ENCODE assay signal across 21 cellular contexts in genomic region chr5:56564451-56565223, GRCh38.
DNase-seq lines count a peak whose midpoint lies in the region; ATAC-seq, FAIRE-seq and TF ChIP-seq lines count a peak whose summit lies in the region.
"Had no signal": no experiment of that assay in that cellular context is flagged by ENCODE, and none has a peak within 500 bp of the region (broad histone marks: within the 10 kb centered on the region; RNA-seq: fewer than 3 reads in every experiment).

No MANE protein-coding gene starts in this region.

- POLR2A ChIA-PET in HepG2 (lab: Yijun Ruan, JAX) (interaction anchor here (0.7 to 1.7 kb wide), 3 partner anchors 14 to 121 kb away, joined by 3 to 6 read pairs (median 3); no protein-coding TSS in a partner anchor), WTC11 (lab: Charles Lee) (interaction anchor here (0.6 kb wide), 1 partner anchor 764 kb away, joined by 3 read pairs; no protein-coding TSS in a partner anchor)

- 1% methylated on average over 6 of the region's 6 CpGs for WGBS in HepG2 (ENCODE audit: low lambda C conversion rate)
- 44% methylated on average over 6 of the region's 6 CpGs for WGBS in right lobe of liver (ENCODE audit: insufficient coverage, low coverage, low lambda C conversion rate, missing lambda C conversion rate)
- WGBS in gastroesophageal sphincter (ENCODE audit: low coverage in 1 of 2), 2 donors: 80 to 100% methylated on average over 3 of the region's 6 CpGs

- H3K4me3 Mint-ChIP-seq in WTC11: no peak overlapping the region
- H3K4me3 Mint-ChIP-seq: activated CD8-positive, alpha-beta T cell treated with anti-CD3 and anti-CD28 coated beads for 36 hours; naive thymus-derived CD8-positive, alpha-beta T cell had no signal

- H3K4me1 ChIP-seq in HepG2 (ENCODE audit: insufficient read depth, low read length) (peaks cover 32% of the 10 kb centered on the region), right lobe of liver (no peaks in the 10 kb centered on the region), gastroesophageal sphincter (peaks cover 0 to 21% (median 6%) of the 10 kb centered on the region in 3 donors), foreskin keratinocyte (peaks cover 4% of the 10 kb centered on the region)

- H3K36me3 ChIP-seq in HepG2 (replicated peaks in 1 of 2; ENCODE audit: control insufficient read depth in 1 of 2, insufficient read depth in 2 of 2, low read length in 2 of 2) (no peaks in the 10 kb centered on the region), right lobe of liver (no peaks in the 10 kb centered on the region), gastroesophageal sphincter (no peaks in the 10 kb centered on the region)
- H3K36me3 ChIP-seq: upper lobe of left lung had no signal

- TF ChIP-seq CTCF in HepG2 (CRISPR knock-in tag; IDR thresholded peaks at IDR 0.05) (no peak), right lobe of liver (IDR thresholded peaks at IDR 0.05) (no peak), WTC11 (IDR thresholded peaks at IDR 0.05) (no peak), gastroesophageal sphincter (IDR thresholded peaks at IDR 0.05) (no peak), foreskin keratinocyte (conservative IDR thresholded peaks at IDR 0.05) (no peak)

- no peak overlapping the region for H3K27ac Mint-ChIP-seq in WTC11
- H3K27ac Mint-ChIP-seq: activated CD8-positive, alpha-beta T cell treated with anti-CD3 and anti-CD28 coated beads for 36 hours; activated T-helper 2 cell treated with anti-CD3 and anti-CD28 coated beads, Interferon-gamma antibody, Interleukin-2, Interleukin-4, amounts not matched to agents 10 μg/mL and 5 μg/mL and 100 μg/mL, durations not matched to agents 14 hours and 24 hours and 36 hours; naive thymus-derived CD8-positive, alpha-beta T cell had no signal

- in situ Hi-C loops in HepG2 (cut with HindIII; ENCODE audit: extremely low pct_ligation_motif_present, low pct_unique_long_range_greater_than_20kb): no loop called here

- DNase-seq in HepG2 (ENCODE audit: low spot score): peak; percentile 19
- DNase-seq in right lobe of liver: no peak
- DNase-seq in WTC11 (ENCODE audit: low spot score): no peak
- no peak for DNase-seq in GDM1 (lab: John Stamatoyannopoulos, UW)
- DNase-seq in dermis blood vessel endothelial cell: no peak
- DNase-seq in foreskin keratinocyte: no peak
- DNase-seq in activated CD4-positive, CD25-positive, alpha-beta regulatory T cell (lab: John Stamatoyannopoulos, UW): no peak
- DNase-seq: activated CD8-positive, alpha-beta T cell treated with anti-CD3 and anti-CD28 coated beads for 36 hours; AML-193; amniotic stem cell; cortex of kidney; DMS 273 treated with DMSO at 0.1 percent for 48 hours; naive thymus-derived CD8-positive, alpha-beta T cell; NCI-H1092 treated with DMSO at 0.1 percent for 48 hours; NCI-H2227 treated with DMSO at 0.1 percent for 48 hours; retina; stimulated activated CD4-positive, alpha-beta T cell treated with anti-CD3 and anti-CD28 coated beads, Interleukin-4, amount 100 ng/mL, for 4 hours; upper lobe of left lung had no signal

- no peak for FAIRE-seq in HepG2 (lab: Jason Lieb, UNC)

- no peaks in the 10 kb centered on the region; the same call in 1 of the 2 replicates for H3K27me3 Mint-ChIP-seq in WTC11 (ENCODE audit: low read depth)
- H3K27me3 Mint-ChIP-seq: activated CD8-positive, alpha-beta T cell treated with anti-CD3 and anti-CD28 coated beads for 36 hours; naive thymus-derived CD8-positive, alpha-beta T cell had no signal

- ATAC-seq in HepG2: peak; percentile 70
- ATAC-seq in right lobe of liver: no peak
- no peak for ATAC-seq in WTC11
- peak; percentile 77 for ATAC-seq in gastroesophageal sphincter
- no peak for ATAC-seq in foreskin keratinocyte
- ATAC-seq: activated CD8-positive, alpha-beta T cell treated with anti-CD3 and anti-CD28 coated beads for 36 hours; esophagus mucosa; naive thymus-derived CD8-positive, alpha-beta T cell had no signal

- H3K27ac ChIP-seq in HepG2 (ENCODE audit: extremely low read length, insufficient read depth, low read length): peak overlapping the region; percentile 5
- H3K27ac ChIP-seq in right lobe of liver: no peak overlapping the region
- H3K27ac ChIP-seq in gastroesophageal sphincter: no peak overlapping the region
- H3K27ac ChIP-seq in foreskin keratinocyte: no peak overlapping the region
- H3K27ac ChIP-seq: upper lobe of left lung had no signal

- no peak for TF ChIP-seq RAD21 in HepG2 (CRISPR knock-in tag; IDR thresholded peaks at IDR 0.05)

- TF ChIP-seq POLR2A in HepG2 (IDR thresholded peaks at IDR 0.05; ENCODE audit: insufficient read depth in 1 of 2, low read depth in 2 of 2, low read length in 2 of 2): no peak
- TF ChIP-seq POLR2A in right lobe of liver (IDR thresholded peaks at IDR 0.05): no peak
- TF ChIP-seq POLR2A in gastroesophageal sphincter (IDR thresholded peaks at IDR 0.05): no peak

- H3K4me3 ChIP-seq in HepG2 (replicated peaks in 1 of 3; ENCODE audit: insufficient read depth in 1 of 3, low read depth in 2 of 3, low read length in 3 of 3): peak overlapping the region in 1 of 3 experiments; percentile 13; a peak in 2 of 6 replicates
- H3K4me3 ChIP-seq in right lobe of liver: no peak overlapping the region
- no peak overlapping the region for H3K4me3 ChIP-seq in gastroesophageal sphincter
- H3K4me3 ChIP-seq: upper lobe of left lung had no signal

- H4K20me1 ChIP-seq in HepG2 (ENCODE audit: insufficient read depth, low read length): no peaks in the 10 kb centered on the region

- CTCF ChIA-PET in HepG2 (lab: Yijun Ruan, JAX; ENCODE audit: low intra/inter-chr PET ratio, low total read pairs) (no interaction called here), WTC11 (lab: Charles Lee) (interaction anchor here (0.6 to 1.1 kb wide), 2 partner anchors 12 to 251 kb away, joined by 4 to 5 read pairs; partner anchors contain the start of gene MAP3K1)

- no TSS peak for BruUV-seq in HepG2 (replicated peaks; lab: Mats Ljungman, UMichigan)

- no peaks in the 10 kb centered on the region for H3K36me3 Mint-ChIP-seq in WTC11
- H3K36me3 Mint-ChIP-seq: naive thymus-derived CD8-positive, alpha-beta T cell had no signal

- H3K9me3 ChIP-seq in HepG2 (ENCODE audit: low read length) (no peaks in the 10 kb centered on the region), right lobe of liver (no peaks in the 10 kb centered on the region), gastroesophageal sphincter (no peaks in the 10 kb centered on the region)
- H3K9me3 ChIP-seq: upper lobe of left lung had no signal

- 0 out of 5 replicates have a peak, but pooled peaks cover 0 to 1% of the 10 kb centered on the region in 2 experiments for H3K27me3 ChIP-seq in HepG2 (ENCODE audit: control insufficient read depth in 1 of 2, insufficient read depth in 2 of 2, low read length in 2 of 2)
- no peaks in the 10 kb centered on the region for H3K27me3 ChIP-seq in right lobe of liver
- H3K27me3 ChIP-seq in gastroesophageal sphincter: no peaks in the 10 kb centered on the region
- no peaks in the 10 kb centered on the region for H3K27me3 ChIP-seq in foreskin keratinocyte
- H3K27me3 ChIP-seq: upper lobe of left lung had no signal

- H3K79me2 ChIP-seq in HepG2 (ENCODE audit: insufficient read depth, low read length): no peaks in the 10 kb centered on the region

- TF ChIP-seq EP300 in HepG2 (IDR thresholded peaks at IDR 0.05; ENCODE audit: low read depth in 2 of 2, low read length in 2 of 2) (no peak), HepG2 (CRISPR knock-in tag; IDR thresholded peaks at IDR 0.05; ENCODE audit: borderline replicate concordance) (no peak), gastroesophageal sphincter (IDR thresholded peaks at IDR 0.05) (no peak)

- H3K4me2 ChIP-seq in HepG2 (ENCODE audit: low read depth, low read length): peak overlapping the region; percentile 64

- H3K4me1 Mint-ChIP-seq in WTC11: peaks cover 19% of the 10 kb centered on the region

- H2AFZ ChIP-seq in HepG2 (ENCODE audit: low read length): no peak overlapping the region

- intact Hi-C loops in HepG2 (cut with micrococcal nuclease; ENCODE audit: unreplicated experiment): loop anchor here (10.0 kb wide), 1 partner anchor 70 kb away; no protein-coding TSS in a partner anchor
- intact Hi-C loops in right lobe of liver (cut with DNase I): no loop called here

- H3K9me3 Mint-ChIP-seq in WTC11: no peaks in the 10 kb centered on the region
- H3K9me3 Mint-ChIP-seq: activated CD8-positive, alpha-beta T cell treated with anti-CD3 and anti-CD28 coated beads for 36 hours; activated T-helper 2 cell treated with anti-CD3 and anti-CD28 coated beads, Interferon-gamma antibody, Interleukin-2, Interleukin-4, amounts not matched to agents 10 μg/mL and 5 μg/mL and 100 μg/mL, durations not matched to agents 14 hours and 24 hours and 36 hours had no signal

- H3K9ac ChIP-seq in HepG2 (ENCODE audit: insufficient read depth, low read depth, low read length): no peak overlapping the region

TF ChIP-seq in HepG2, 621 proteins besides CTCF, POLR2A, EP300 and RAD21 (continues in another document):
- TF ChIP-seq HOXA3 (CRISPR knock-in tag; IDR thresholded peaks at IDR 0.05) (no peak), TGIF2 (CRISPR knock-in tag; IDR thresholded peaks at IDR 0.05) (0 out of 2 replicates have a peak, but pooled peaks have one; percentile 40)
- TF ChIP-seq, protein P1, sequence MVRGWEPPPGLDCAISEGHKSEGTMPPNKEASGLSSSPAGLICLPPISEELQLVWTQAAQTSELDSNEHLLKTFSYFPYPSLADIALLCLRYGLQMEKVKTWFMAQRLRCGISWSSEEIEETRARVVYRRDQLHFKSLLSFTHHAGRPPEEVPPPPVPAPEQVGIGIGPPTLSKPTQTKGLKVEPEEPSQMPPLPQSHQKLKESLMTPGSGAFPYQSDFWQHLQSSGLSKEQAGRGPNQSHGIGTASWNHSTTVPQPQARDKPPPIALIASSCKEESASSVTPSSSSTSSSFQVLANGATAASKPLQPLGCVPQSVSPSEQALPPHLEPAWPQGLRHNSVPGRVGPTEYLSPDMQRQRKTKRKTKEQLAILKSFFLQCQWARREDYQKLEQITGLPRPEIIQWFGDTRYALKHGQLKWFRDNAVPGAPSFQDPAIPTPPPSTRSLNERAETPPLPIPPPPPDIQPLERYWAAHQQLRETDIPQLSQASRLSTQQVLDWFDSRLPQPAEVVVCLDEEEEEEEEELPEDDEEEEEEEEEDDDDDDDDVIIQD (CRISPR knock-in tag; IDR thresholded peaks at IDR 0.05; ENCODE audit: low read depth): no peak

TF ChIP-seq in WTC11, 78 proteins besides CTCF, POLR2A, EP300 and RAD21:
- TF ChIP-seq GABPB1 (CRISPR knock-in tag; IDR thresholded peaks at IDR 0.05) (peak; percentile 33; the same call in 1 of the 2 replicates), CBFB (CRISPR knock-in tag; IDR thresholded peaks at IDR 0.05; ENCODE audit: low read depth) (no peak)

Comparison
In these comparisons a context has a peak if more than half of its experiments do, and no peak if none do; other contexts are left out.
1. ATAC-seq: peak in HepG2 (single experiment) and gastroesophageal sphincter (single experiment); none in right lobe of liver (0 of 4), WTC11 (single experiment) and foreskin keratinocyte (single experiment).
2. Of the 50 proteins assayed by ChIP-seq in both HepG2 and WTC11: peak only in HepG2: ATF2; only in WTC11: GABPB1; in both: none; in neither: 48.